8 cellular contexts compared by ENCODE assay signal in the genomic region with DNA sequence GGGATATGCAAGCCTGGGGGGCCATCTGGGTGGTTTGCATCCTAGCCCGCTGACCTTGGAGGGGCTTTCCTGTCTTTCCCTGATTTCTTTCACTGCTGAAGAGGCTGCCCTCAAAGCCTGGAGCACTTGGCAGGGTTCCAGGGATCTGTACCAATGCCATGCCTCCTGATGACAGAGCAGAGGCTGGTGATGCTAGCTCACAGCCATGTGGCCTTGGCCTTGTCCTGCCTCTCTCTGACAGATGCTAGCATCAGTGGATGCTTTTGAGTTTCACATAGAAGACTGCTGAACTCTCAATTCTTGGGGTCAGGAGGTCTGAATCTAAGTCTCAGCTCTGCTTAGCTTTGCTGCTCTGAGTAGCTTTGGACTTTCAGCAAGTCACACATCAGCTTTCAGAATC. TPM values are rescaled to one million over a fixed set of nuclear protein-coding genes. Genes with fewer than 3 reads are reported as not detected.
DNase-seq lines count a peak whose midpoint lies in the region; ATAC-seq and TF ChIP-seq lines count a peak whose summit lies in the region.

No MANE protein-coding gene starts in this region.

- no peak for ATAC-seq in activated CD4-positive, alpha-beta T cell treated with anti-CD3 and anti-CD28 coated beads for 36 hours
- peak; percentile 39 for ATAC-seq in HG02870 (IDR thresholded peaks at IDR 0.05; ENCODE audit: unreplicated experiment)
- peak; percentile 38 to 46 for ATAC-seq in lower lobe of right lung
- no peak for ATAC-seq in HG03521 (IDR thresholded peaks at IDR 0.05; ENCODE audit: unreplicated experiment)

- no peaks in the 10 kb centered on the region for H3K36me3 ChIP-seq in lower lobe of right lung

- H3K9me3 Mint-ChIP-seq in activated CD4-positive, alpha-beta T cell treated with anti-CD3 and anti-CD28 coated beads for 36 hours (ENCODE audit: low read depth) = no peaks in the 10 kb centered on the region
- H3K9me3 Mint-ChIP-seq in Calu3 (ENCODE audit: low read depth, unreplicated experiment) = no peaks in the 10 kb centered on the region

- peaks cover 30% of the 10 kb centered on the region for H3K4me1 Mint-ChIP-seq in activated CD4-positive, alpha-beta T cell treated with anti-CD3 and anti-CD28 coated beads for 36 hours
- no peaks in the 10 kb centered on the region for H3K4me1 Mint-ChIP-seq in Calu3 (ENCODE audit: low read depth, unreplicated experiment)

- no peak overlapping the region for H3K27ac Mint-ChIP-seq in activated CD4-positive, alpha-beta T cell treated with anti-CD3 and anti-CD28 coated beads for 36 hours
- no peak overlapping the region for H3K27ac Mint-ChIP-seq in Calu3 (ENCODE audit: unreplicated experiment)

- BruUV-seq in Calu3 (replicated peaks; lab: Mats Ljungman, UMichigan) = no TSS peak

- no peak overlapping the region for H3K4me3 Mint-ChIP-seq in activated CD4-positive, alpha-beta T cell treated with anti-CD3 and anti-CD28 coated beads for 36 hours
- no peak overlapping the region for H3K4me3 Mint-ChIP-seq in Calu3 (ENCODE audit: low read depth, unreplicated experiment)

- no peak overlapping the region for H3K27ac ChIP-seq in lower lobe of right lung

- POLR2A ChIA-PET in activated CD4-positive, alpha-beta T cell treated with anti-CD3 and anti-CD28 coated beads for 36 hours (lab: Charles Lee) = interaction anchor here (2.3 kb wide), 1 partner anchor 21 kb away, joined by 14 read pairs; no protein-coding TSS in a partner anchor

- CTCF ChIA-PET in activated CD4-positive, alpha-beta T cell treated with anti-CD3 and anti-CD28 coated beads for 36 hours (lab: Charles Lee) = interaction anchor here (0.8 to 1.5 kb wide), 5 partner anchors 12 to 37 kb away, joined by 3 to 9 read pairs (median 4); no protein-coding TSS in a partner anchor
- CTCF ChIA-PET in Calu3 (lab: Charles Lee) = no interaction called here

- no peaks in the 10 kb centered on the region for H3K27me3 ChIP-seq in lower lobe of right lung (ENCODE audit: low read depth)

- H3K27me3 Mint-ChIP-seq in activated CD4-positive, alpha-beta T cell treated with anti-CD3 and anti-CD28 coated beads for 36 hours = peaks cover 6% of the 10 kb centered on the region
- H3K27me3 Mint-ChIP-seq in Calu3 (ENCODE audit: unreplicated experiment) = no peaks in the 10 kb centered on the region

- H3K4me1 ChIP-seq in lower lobe of right lung = peaks cover 20% of the 10 kb centered on the region

- intact Hi-C loops in activated CD4-positive, alpha-beta T cell treated with anti-CD3 and anti-CD28 coated beads for 36 hours (cut with DNase I, micrococcal nuclease) = loop anchor here (1.0 to 5.0 kb wide), 9 partner anchors 12 to 299 kb away; a partner anchor contains a TSS
- intact Hi-C loops in lower lobe of right lung (cut with DNase I) (no loop called here), Calu3 (cut with micrococcal nuclease; ENCODE audit: unreplicated experiment) (no loop called here)

- H3K36me3 Mint-ChIP-seq in activated CD4-positive, alpha-beta T cell treated with anti-CD3 and anti-CD28 coated beads for 36 hours (ENCODE audit: low read depth) = no peaks in the 10 kb centered on the region
- H3K36me3 Mint-ChIP-seq in Calu3 (ENCODE audit: insufficient read depth, unreplicated experiment) = no peaks in the 10 kb centered on the region

- TF ChIP-seq CTCF in lower lobe of right lung (IDR thresholded peaks at IDR 0.05) (no peak), Calu3 (IDR thresholded peaks at IDR 0.05; ENCODE audit: unreplicated experiment) (no peak)

- H3K4me3 ChIP-seq in lower lobe of right lung = no peak overlapping the region

- DNase-seq in activated CD4-positive, alpha-beta T cell treated with anti-CD3 and anti-CD28 coated beads for 36 hours = peak; percentile 27
- no peak for DNase-seq in activated CD4-positive, alpha-beta T cell treated with anti-CD3 and anti-CD28 coated beads for 1 hour
- DNase-seq in SHP77 (lab: John Stamatoyannopoulos, UW) = peak; percentile 67 to 70
- DNase-seq in lower lobe of right lung = peak; percentile 55
- no peak for DNase-seq in ecto neural progenitor cell (ENCODE audit: low spot score)
- DNase-seq in Calu3 = no peak

- no peaks in the 10 kb centered on the region for H3K9me3 ChIP-seq in lower lobe of right lung

RNA-seq across cellular contexts. Expression of a gene that starts 21.9 kb away (rescaled TPM):
- total RNA-seq in activated CD4-positive, alpha-beta T cell treated with anti-CD3 and anti-CD28 coated beads for 36 hours = 10 to 100 TPM; 14.7 to 18.1 TPM
- total RNA-seq in lower lobe of right lung (62.8 TPM), Calu3 (2022) (38.4 and 42.9 TPM in 2 replicates)

Comparison
In these comparisons a context has a peak if more than half of its experiments do, and no peak if none do; other contexts are left out.
1. DNase-seq: peak in activated CD4-positive, alpha-beta T cell treated with anti-CD3 and anti-CD28 coated beads for 36 hours (single experiment), SHP77 (2 of 2) and lower lobe of right lung (single experiment); none in activated CD4-positive, alpha-beta T cell treated with anti-CD3 and anti-CD28 coated beads for 1 hour (single experiment), ecto neural progenitor cell (single experiment) and Calu3 (single experiment).
2. ATAC-seq: peak in HG02870 (single experiment) and lower lobe of right lung (2 of 2); none in activated CD4-positive, alpha-beta T cell treated with anti-CD3 and anti-CD28 coated beads for 36 hours (single experiment) and HG03521 (single experiment).
3. intact Hi-C loops: an anchor here in activated CD4-positive, alpha-beta T cell treated with anti-CD3 and anti-CD28 coated beads for 36 hours (1.0 to 5.0 kb wide); none called in lower lobe of right lung and Calu3.